22 cellular contexts compared by ENCODE assay signal in the genomic region with DNA sequence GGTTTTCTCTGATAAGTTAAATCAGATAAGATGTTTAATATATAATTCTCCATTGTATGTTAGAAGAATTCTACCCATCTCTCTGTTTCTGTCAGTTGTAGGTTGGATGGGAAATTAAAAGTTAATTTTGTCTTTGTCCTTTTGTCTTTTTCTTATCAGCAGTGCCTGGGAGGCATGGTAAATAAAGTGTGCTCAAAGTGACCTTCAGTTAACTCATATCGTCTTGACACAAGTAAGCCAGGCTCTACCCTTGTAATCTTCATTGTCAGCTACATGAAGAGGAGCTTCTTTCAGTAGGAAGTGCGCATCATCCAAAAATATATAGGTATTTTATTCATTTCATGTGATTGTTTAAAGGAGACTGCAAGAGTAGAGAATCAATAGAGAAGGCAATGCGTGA.
"Had no signal": no experiment of that assay in that cellular context is flagged by ENCODE, and none has a peak within 500 bp of the region (broad histone marks: within the 10 kb centered on the region; RNA-seq: fewer than 3 reads in every experiment).

No MANE protein-coding gene starts in this region.

- H3K36me3 ChIP-seq: esophagus muscularis mucosa, gastrocnemius medialis, lower lobe of right lung, prostate gland, sigmoid colon, thoracic aorta, transverse colon had no signal

- H3K4me3 Mint-ChIP-seq: dendritic cell treated with granulocyte-macrophage colony-stimulating factor and Interleukin-4, amounts not matched to agents 40 ng/mL and 50 ng/mL, for 4 days; effector memory CD8-positive, alpha-beta T cell; memory B cell; naive B cell; nephron progenitor cell; stimulated activated naive B cell treated with anti-CD40 and anti-IgM and Interleukin-4, amounts not matched to agents 10 μg/mL and 1 μg/mL and 100 μg/mL, for 72 hours; stimulated activated naive CD8-positive, alpha-beta T cell treated with anti-CD3 and anti-CD28 coated beads, Interleukin-15, amount 100 ng/mL, for 72 hours had no signal

- ATAC-seq: effector memory CD8-positive, alpha-beta T cell; gastrocnemius medialis; stimulated activated naive B cell treated with anti-CD40 and anti-IgM and Interleukin-4, amounts not matched to agents 10 μg/mL and 1 μg/mL and 100 μg/mL, for 72 hours; stimulated activated naive CD8-positive, alpha-beta T cell treated with anti-CD3 and anti-CD28 coated beads, Interleukin-15, amount 100 ng/mL, for 72 hours had no signal

- H3K4me1 ChIP-seq: gastrocnemius medialis, lower lobe of right lung, parathyroid adenoma, prostate gland, transverse colon had no signal

- H3K9me3 Mint-ChIP-seq: dendritic cell treated with granulocyte-macrophage colony-stimulating factor and Interleukin-4, amounts not matched to agents 40 ng/mL and 50 ng/mL, for 4 days; effector memory CD8-positive, alpha-beta T cell; memory B cell; naive B cell; nephron progenitor cell; stimulated activated naive B cell treated with anti-CD40 and anti-IgM and Interleukin-4, amounts not matched to agents 10 μg/mL and 1 μg/mL and 100 μg/mL, for 72 hours; stimulated activated naive CD8-positive, alpha-beta T cell treated with anti-CD3 and anti-CD28 coated beads, Interleukin-15, amount 100 ng/mL, for 72 hours had no signal

- H3K27me3 ChIP-seq: esophagus muscularis mucosa, gastrocnemius medialis, hepatocyte, sigmoid colon, transverse colon had no signal

- H3K4me3 ChIP-seq: esophagus muscularis mucosa, gastrocnemius medialis, hepatocyte, lower lobe of right lung, prostate gland, sigmoid colon, skin epidermis, thoracic aorta, transverse colon had no signal

- H3K27ac ChIP-seq: epithelial cell of prostate, esophagus muscularis mucosa, gastrocnemius medialis, hepatocyte, lower lobe of right lung, parathyroid adenoma, prostate gland, sigmoid colon, skin epidermis, thoracic aorta, transverse colon had no signal

- H3K9me3 ChIP-seq: esophagus muscularis mucosa, gastrocnemius medialis, lower lobe of right lung, prostate gland, sigmoid colon, thoracic aorta, transverse colon had no signal

- H3K4me1 Mint-ChIP-seq: stimulated activated naive CD8-positive, alpha-beta T cell treated with anti-CD3 and anti-CD28 coated beads, Interleukin-15, amount 100 ng/mL, for 72 hours had no signal

- H3K36me3 Mint-ChIP-seq: memory B cell; naive B cell; stimulated activated naive B cell treated with anti-CD40 and anti-IgM and Interleukin-4, amounts not matched to agents 10 μg/mL and 1 μg/mL and 100 μg/mL, for 72 hours had no signal

- DNase-seq: cerebellar nuclear complex; effector memory CD8-positive, alpha-beta T cell; gastrocnemius medialis; lower lobe of right lung; naive B cell; nephron progenitor cell; sigmoid colon; stimulated activated CD4-positive, alpha-beta T cell treated with anti-CD3 and anti-CD28 coated beads, Interleukin-2, amount 100 ng/mL, for 24 hours; stimulated activated CD4-positive, alpha-beta T cell treated with anti-CD3 and anti-CD28 coated beads, Interleukin-4, amount 100 ng/mL, for 4 hours; stimulated activated naive B cell treated with anti-CD40 and anti-IgM and Interleukin-4, amounts not matched to agents 10 μg/mL and 1 μg/mL and 100 μg/mL, for 72 hours; stimulated activated naive CD8-positive, alpha-beta T cell treated with anti-CD3 and anti-CD28 coated beads, Interleukin-15, amount 100 ng/mL, for 72 hours; substantia nigra; transverse colon had no signal

- H3K27ac Mint-ChIP-seq: dendritic cell treated with granulocyte-macrophage colony-stimulating factor and Interleukin-4, amounts not matched to agents 40 ng/mL and 50 ng/mL, for 4 days; effector memory CD8-positive, alpha-beta T cell; memory B cell; naive B cell; nephron progenitor cell; stimulated activated naive B cell treated with anti-CD40 and anti-IgM and Interleukin-4, amounts not matched to agents 10 μg/mL and 1 μg/mL and 100 μg/mL, for 72 hours; stimulated activated naive CD8-positive, alpha-beta T cell treated with anti-CD3 and anti-CD28 coated beads, Interleukin-15, amount 100 ng/mL, for 72 hours had no signal
